1 cellular context compared by ENCODE assay signal in genomic region chr17:7548585-7549400, GRCh38.
TF ChIP-seq lines count a peak whose summit lies in the region.

Gene TNFSF12, plus strand, starts transcription at chr17:7549058. Its CDS starts 96 bp downstream, at chr17:7549154.

TF ChIP-seq in IMR-90, 13 proteins besides CTCF, POLR2A, EP300 and RAD21 (continued from another document):
- TF ChIP-seq MAZ (IDR thresholded peaks at IDR 0.05; ENCODE audit: borderline replicate concordance, low read depth, low read length) (peak; percentile 5; the same call in 1 of the 2 replicates), NFE2L2 (IDR thresholded peaks at IDR 0.05; ENCODE audit: low read depth, low read length) (no peak)
